In the genomic region with DNA sequence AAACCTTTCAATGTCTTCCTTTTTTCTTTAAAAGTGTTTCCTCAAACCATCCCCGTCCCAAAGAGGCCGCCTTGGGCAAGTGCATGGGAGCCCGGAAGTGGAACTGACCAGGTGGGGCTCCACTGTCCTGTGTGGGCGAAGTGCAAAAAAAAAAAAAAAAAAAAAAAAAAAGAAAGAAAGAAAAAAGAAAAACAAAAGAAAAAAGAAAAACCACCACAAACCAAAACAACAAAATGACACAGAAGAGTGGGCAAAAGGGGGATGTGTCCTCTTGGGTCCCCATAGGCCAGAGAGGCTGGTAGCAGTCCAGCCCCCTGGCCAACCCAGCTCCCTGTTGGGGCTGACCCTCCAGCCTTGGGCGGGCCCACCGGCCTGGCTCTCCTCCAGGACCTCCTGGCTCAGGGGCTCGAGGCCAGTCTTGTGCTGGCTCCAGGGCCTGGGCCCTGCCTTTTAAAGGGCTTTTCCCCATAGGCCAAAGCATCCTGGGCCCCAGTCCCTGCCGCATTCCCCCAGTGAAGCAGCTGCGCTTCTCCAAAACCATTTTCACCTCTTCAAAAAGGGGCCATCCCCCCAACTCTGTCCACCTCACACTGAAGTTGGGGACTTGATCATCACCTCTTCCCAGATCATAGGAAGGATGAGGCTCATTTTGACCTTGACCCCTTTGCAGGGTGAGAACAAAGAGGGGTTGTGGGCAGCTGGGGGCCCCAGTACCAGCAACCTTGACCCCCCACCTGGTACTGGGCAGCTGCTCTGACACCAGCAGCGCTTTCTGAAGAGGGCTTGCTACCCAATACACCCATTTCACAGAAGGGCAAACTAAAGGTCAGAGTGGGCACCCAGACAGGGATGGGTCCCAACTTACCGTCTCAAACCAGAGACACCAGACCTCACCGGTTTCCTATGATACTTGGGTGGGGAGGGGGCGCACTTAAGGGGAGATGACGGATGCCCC, we compare ENCODE assay signal across 8 cellular contexts. TPM values are rescaled to one million over a fixed set of nuclear protein-coding genes. Genes with fewer than 3 reads are reported as not detected.
DNase-seq lines count a peak whose midpoint lies in the region; ATAC-seq and TF ChIP-seq lines count a peak whose summit lies in the region.
"Had no signal": no experiment of that assay in that cellular context is flagged by ENCODE, and none has a peak within 500 bp of the region (broad histone marks: within the 10 kb centered on the region; RNA-seq: fewer than 3 reads in every experiment).

No MANE protein-coding gene starts in this region.

- H3K4me1 Mint-ChIP-seq in GM23338 (peaks cover 44% of the 10 kb centered on the region), chondrocyte (ENCODE audit: low read depth) (peaks cover 3% of the 10 kb centered on the region)
- peaks cover 44% of the 10 kb centered on the region for H3K4me1 Mint-ChIP-seq in stimulated activated memory B cell treated with anti-CD40 and anti-IgM and Interleukin-4, amounts not matched to agents 10 μg/mL and 1 μg/mL and 100 μg/mL, for 72 hours

- H3K4me3 ChIP-seq in GM23338, result no peak overlapping the region
- no peak overlapping the region for H3K4me3 ChIP-seq in neuronal stem cell (ENCODE audit: low read length in 2 of 2)
- no peak overlapping the region for H3K4me3 ChIP-seq in MM.1S (ENCODE audit: low read length)

- H2BK12ac ChIP-seq in neuronal stem cell (ENCODE audit: low read length), result no peak overlapping the region

- no peak overlapping the region for H2BK15ac ChIP-seq in neuronal stem cell (ENCODE audit: low read length)

- H2AK5ac ChIP-seq in neuronal stem cell (ENCODE audit: low read depth, low read length), result no peak overlapping the region

- H3K27ac Mint-ChIP-seq in GM23338, result no peak overlapping the region; the same call in 1 of the 2 replicates
- no peak overlapping the region for H3K27ac Mint-ChIP-seq in chondrocyte (ENCODE audit: unreplicated experiment)
- no peak overlapping the region for H3K27ac Mint-ChIP-seq in stimulated activated memory B cell treated with anti-CD40 and anti-IgM and Interleukin-4, amounts not matched to agents 10 μg/mL and 1 μg/mL and 100 μg/mL, for 72 hours
- H3K27ac Mint-ChIP-seq: IgD-negative memory B cell had no signal

- H3K9me3 ChIP-seq in neuronal stem cell (replicated peaks in 1 of 2; ENCODE audit: control insufficient read depth in 2 of 2, insufficient read depth in 1 of 2, low read depth in 1 of 2, low read length in 2 of 2), result no peaks in the 10 kb centered on the region
- no peaks in the 10 kb centered on the region for H3K9me3 ChIP-seq in MM.1S (replicated peaks; ENCODE audit: insufficient read depth, low read length)

- H3K9me2 ChIP-seq in GM23338 (ENCODE audit: insufficient read depth), result no peaks in the 10 kb centered on the region
- no peaks in the 10 kb centered on the region for H3K9me2 ChIP-seq in MM.1S (replicated peaks; ENCODE audit: insufficient read depth, low read length)

- peak in 8 of 14 donors; percentile 10 to 74 (median 28) for DNase-seq in C1 segment of cervical spinal cord (lab: John Stamatoyannopoulos, UW)
- DNase-seq in GM23338 (ENCODE audit: low spot score), result peak; percentile 59
- peak; percentile 30 for DNase-seq in chondrocyte (ENCODE audit: low spot score)
- no peak for DNase-seq in neuronal stem cell (ENCODE audit: low spot score)
- DNase-seq in dermis blood vessel endothelial cell, result no peak
- no peak for DNase-seq in MM.1S

- H4K20me1 ChIP-seq in GM23338 (replicated peaks; ENCODE audit: insufficient read depth) (peaks cover 22% of the 10 kb centered on the region), MM.1S (ENCODE audit: insufficient read depth, low read length) (peaks cover 20% of the 10 kb centered on the region)

- no peaks in the 10 kb centered on the region for H3K79me2 ChIP-seq in GM23338 (replicated peaks; ENCODE audit: insufficient read depth)
- H3K79me2 ChIP-seq in MM.1S (ENCODE audit: low read length), result peaks cover 12% of the 10 kb centered on the region

- no peak overlapping the region for H2AFZ ChIP-seq in GM23338
- H2AFZ ChIP-seq in neuronal stem cell (ENCODE audit: low read length), result no peak overlapping the region
- H2AFZ ChIP-seq in MM.1S (ENCODE audit: low read length), result no peak overlapping the region

- H3K9ac ChIP-seq in neuronal stem cell (ENCODE audit: low read depth, low read length, poor library complexity) (no peak overlapping the region), MM.1S (ENCODE audit: low read length) (no peak overlapping the region)

- H2BK5ac ChIP-seq in neuronal stem cell (ENCODE audit: low read length), result no peak overlapping the region

- H4K91ac ChIP-seq in neuronal stem cell (ENCODE audit: low read depth, low read length, poor library complexity), result no peak overlapping the region

- ATAC-seq in GM23338, result peak; percentile 19
- no peak for ATAC-seq in stimulated activated memory B cell treated with anti-CD40 and anti-IgM and Interleukin-4, amounts not matched to agents 10 μg/mL and 1 μg/mL and 100 μg/mL, for 72 hours

- H3K27me3 Mint-ChIP-seq in GM23338 (ENCODE audit: insufficient read depth, low read depth, poor library complexity) (peaks cover 20% of the 10 kb centered on the region), chondrocyte (ENCODE audit: low read depth) (peaks cover 2% of the 10 kb centered on the region)
- peaks cover 21% of the 10 kb centered on the region for H3K27me3 Mint-ChIP-seq in stimulated activated memory B cell treated with anti-CD40 and anti-IgM and Interleukin-4, amounts not matched to agents 10 μg/mL and 1 μg/mL and 100 μg/mL, for 72 hours
- H3K27me3 Mint-ChIP-seq: IgD-negative memory B cell had no signal

- peaks cover 12% of the 10 kb centered on the region for H3K79me1 ChIP-seq in neuronal stem cell (ENCODE audit: low read depth, low read length)

- H3K9me3 Mint-ChIP-seq in GM23338 (no peaks in the 10 kb centered on the region), chondrocyte (ENCODE audit: low read depth) (no peaks in the 10 kb centered on the region)
- H3K9me3 Mint-ChIP-seq in stimulated activated memory B cell treated with anti-CD40 and anti-IgM and Interleukin-4, amounts not matched to agents 10 μg/mL and 1 μg/mL and 100 μg/mL, for 72 hours, result no peaks in the 10 kb centered on the region
- H3K9me3 Mint-ChIP-seq: IgD-negative memory B cell had no signal

- H3K4me1 ChIP-seq in GM23338 (ENCODE audit: insufficient read depth), result peaks cover 51% of the 10 kb centered on the region
- H3K4me1 ChIP-seq in neuronal stem cell (ENCODE audit: control insufficient read depth in 2 of 2, insufficient read depth in 1 of 2, low read depth in 1 of 2, low read length in 2 of 2), result peaks cover 9 to 43% of the 10 kb centered on the region in 2 donors
- no peaks in the 10 kb centered on the region for H3K4me1 ChIP-seq in MM.1S (ENCODE audit: low read length)

- H4K8ac ChIP-seq in neuronal stem cell (ENCODE audit: low read depth, low read length), result no peak overlapping the region

- WGBS in neuronal stem cell (ENCODE audit: extremely low coverage in 2 of 2, insufficient read length in 2 of 2, insufficient replicate concordance in 1 of 2), 2 donors, result no CpG with 5 or more reads among the region's 14 CpGs

- H3K4me2 ChIP-seq in GM23338 (peak overlapping the region; percentile 68), neuronal stem cell (ENCODE audit: insufficient read depth, low read length, poor library complexity, severe bottlenecking) (no peak overlapping the region), MM.1S (ENCODE audit: low read depth, low read length) (no peak overlapping the region)

- H3K27ac ChIP-seq in GM23338 (ENCODE audit: low read depth), result 0 out of 2 replicates have a peak overlapping the region, but pooled peaks have one; percentile 55
- no peak overlapping the region for H3K27ac ChIP-seq in neuronal stem cell (replicated peaks; ENCODE audit: low read length)
- H3K27ac ChIP-seq in MM.1S (ENCODE audit: low read length), result no peak overlapping the region

- TF ChIP-seq CTCF in GM23338 (conservative IDR thresholded peaks at IDR 0.05; ENCODE audit: low read depth in 2 of 2) (no peak), chondrocyte (IDR thresholded peaks at IDR 0.05) (no peak), MM.1S (IDR thresholded peaks at IDR 0.05; ENCODE audit: low read length) (no peak)

- peak overlapping the region; percentile 53 for H3K18ac ChIP-seq in neuronal stem cell (ENCODE audit: low read length)

- H3K27me3 ChIP-seq in GM23338 (ENCODE audit: insufficient read depth) (no peaks in the 10 kb centered on the region), neuronal stem cell (ENCODE audit: control insufficient read depth in 3 of 3, insufficient read depth in 3 of 3, low read depth in 1 of 3, low read length in 3 of 3) (peaks cover 0 to 5% (median 0%) of the 10 kb centered on the region in 3 experiments), MM.1S (replicated peaks; ENCODE audit: insufficient read depth, low read length) (no peaks in the 10 kb centered on the region)

- no peak overlapping the region for H3K14ac ChIP-seq in neuronal stem cell (ENCODE audit: low read length)

- peaks cover 11% of the 10 kb centered on the region for H3K36me3 Mint-ChIP-seq in GM23338 (ENCODE audit: low read depth)
- peaks cover 3% of the 10 kb centered on the region for H3K36me3 Mint-ChIP-seq in chondrocyte (ENCODE audit: low read depth)
- peaks cover 18% of the 10 kb centered on the region for H3K36me3 Mint-ChIP-seq in stimulated activated memory B cell treated with anti-CD40 and anti-IgM and Interleukin-4, amounts not matched to agents 10 μg/mL and 1 μg/mL and 100 μg/mL, for 72 hours

- no peak overlapping the region for H3K4me3 Mint-ChIP-seq in GM23338
- no peak overlapping the region for H3K4me3 Mint-ChIP-seq in chondrocyte (ENCODE audit: unreplicated experiment)
- no peak overlapping the region for H3K4me3 Mint-ChIP-seq in stimulated activated memory B cell treated with anti-CD40 and anti-IgM and Interleukin-4, amounts not matched to agents 10 μg/mL and 1 μg/mL and 100 μg/mL, for 72 hours
- H3K4me3 Mint-ChIP-seq: IgD-negative memory B cell had no signal

- H3K36me3 ChIP-seq in GM23338 (ENCODE audit: insufficient read depth) (no peaks in the 10 kb centered on the region), neuronal stem cell (replicated peaks in 1 of 2; ENCODE audit: control insufficient read depth in 2 of 2, insufficient read depth in 2 of 2, low read length in 2 of 2) (peaks cover 18 to 28% of the 10 kb centered on the region in 2 donors), MM.1S (replicated peaks; ENCODE audit: insufficient read depth, low read length) (peaks cover 2% of the 10 kb centered on the region)

- H3K23ac ChIP-seq in neuronal stem cell (ENCODE audit: low read depth, low read length, poor library complexity), result no peak overlapping the region

- no peak overlapping the region for H3K4ac ChIP-seq in neuronal stem cell (ENCODE audit: low read length)

- H3F3A ChIP-seq in GM23338 (replicated peaks; ENCODE audit: low read depth) (0 out of 2 replicates have a peak, but pooled peaks cover 4% of the 10 kb centered on the region), MM.1S (ENCODE audit: insufficient read depth, low read length) (peaks cover 32% of the 10 kb centered on the region)

- no peak overlapping the region for H2BK120ac ChIP-seq in neuronal stem cell (ENCODE audit: low read depth, low read length)

RNA-seq across cellular contexts. Expression of gene CBX6, which starts 9.4 kb away (rescaled TPM):
- 18.2 and 23.0 TPM in 2 replicates for total RNA-seq in GM23338 (2014; rRNA removed; shearing (Covaris generic))
- 17.4 and 18.5 TPM in 2 replicates for polyA plus RNA-seq in GM23338 (2016; fragmentation: Nextera tagmentation; extraction: Ambion mirVana)
- total RNA-seq in chondrocyte (80.1 to 110 TPM (median 82.9 TPM) in 3 replicates), dermis blood vessel endothelial cell (22.1 and 32.4 TPM in 2 replicates)
- 12.0 TPM for polyA plus RNA-seq in neuronal stem cell (2013, experiment 1 of 2)
- polyA plus RNA-seq in neuronal stem cell (2013, experiment 2 of 2), result 12.4 TPM

RNA-seq across cellular contexts. Expression of gene NPTXR, which starts 18.8 kb away (rescaled TPM):
- 9.3 and 13.4 TPM in 2 replicates for total RNA-seq in GM23338 (2014; rRNA removed; shearing (Covaris generic))
- 0.75 and 0.89 TPM in 2 replicates for polyA plus RNA-seq in GM23338 (2016; fragmentation: Nextera tagmentation; extraction: Ambion mirVana)
- 23.4 to 37.5 TPM (median 35.0 TPM) in 3 replicates for total RNA-seq in chondrocyte
- 3.7 TPM for polyA plus RNA-seq in neuronal stem cell (2013, experiment 1 of 2)
- 3.7 TPM for polyA plus RNA-seq in neuronal stem cell (2013, experiment 2 of 2)
- total RNA-seq in dermis blood vessel endothelial cell, result 0.34 and 0.84 TPM in 2 replicates

Comparison
In these comparisons a context has a peak if more than half of its experiments do, and no peak if none do; other contexts are left out.
1. DNase-seq: peak in C1 segment of cervical spinal cord (8 of 14), GM23338 (single experiment) and chondrocyte (single experiment); none in neuronal stem cell (single experiment), dermis blood vessel endothelial cell (single experiment) and MM.1S (single experiment).